9 cellular contexts compared by ENCODE assay signal in genomic region chr16:88773812-88774291, GRCh38. TPM values are rescaled to one million over a fixed set of nuclear protein-coding genes. Genes with fewer than 3 reads are reported as not detected.
A peak's percentile ranks its signal among the peaks of the same experiment; 100 is the strongest.
DNase-seq lines count a peak whose midpoint lies in the region; TF ChIP-seq lines count a peak whose summit lies in the region.
"Had no signal": no experiment of that assay in that cellular context is flagged by ENCODE, and none has a peak within 500 bp of the region (broad histone marks: within the 10 kb centered on the region; RNA-seq: fewer than 3 reads in every experiment).

No MANE protein-coding gene starts in this region.

- POLR2A ChIA-PET in OCI-LY7 (lab: Charles Lee): no interaction called here

- 0 out of 2 replicates have a peak, but pooled peaks cover 3% of the 10 kb centered on the region for H4K20me1 ChIP-seq in OCI-LY7 (ENCODE audit: insufficient read depth, low read length)

- peak overlapping the region; percentile 69 for H3K4me3 ChIP-seq in adipocyte (ENCODE audit: low read length)
- H3K4me3 ChIP-seq in OCI-LY7 (ENCODE audit: low read depth, low read length, poor library complexity, severe bottlenecking): no peak overlapping the region
- H3K4me3 ChIP-seq in prostate gland: no peak overlapping the region
- H3K4me3 ChIP-seq: A549 had no signal

- H2AFZ ChIP-seq in OCI-LY7 (ENCODE audit: low read length): no peak overlapping the region

- H3K79me2 ChIP-seq in OCI-LY7 (ENCODE audit: insufficient read depth, low read depth, low read length): no peaks in the 10 kb centered on the region

- H3K9me3 ChIP-seq in adipocyte (ENCODE audit: control insufficient read depth, low read length): no peaks in the 10 kb centered on the region
- H3K9me3 ChIP-seq in OCI-LY7 (ENCODE audit: low read length): no peaks in the 10 kb centered on the region
- no peaks in the 10 kb centered on the region for H3K9me3 ChIP-seq in prostate gland
- H3K9me3 ChIP-seq: A549 had no signal

- CTCF ChIA-PET in OCI-LY7 (lab: Charles Lee; ENCODE audit: unreplicated experiment): no interaction called here

- H3K9me2 ChIP-seq in OCI-LY7 (ENCODE audit: insufficient read depth, low read length): no peaks in the 10 kb centered on the region

- H3K4me1 ChIP-seq in adipocyte (ENCODE audit: control insufficient read depth, insufficient read depth, low read length) (peaks cover 78% of the 10 kb centered on the region), OCI-LY7 (ENCODE audit: insufficient read depth, low read length, poor library complexity, severe bottlenecking) (peaks cover 14% of the 10 kb centered on the region), prostate gland (replicated peaks) (peaks cover 44% of the 10 kb centered on the region)

- TF ChIP-seq CTCF in OCI-LY7 (conservative IDR thresholded peaks at IDR 0.05; ENCODE audit: low read length) (no peak), prostate gland (IDR thresholded peaks at IDR 0.05) (no peak)

- H3K27me3 ChIP-seq in adipocyte (replicated peaks; ENCODE audit: control insufficient read depth, insufficient read depth, low read length) (no peaks in the 10 kb centered on the region), prostate gland (replicated peaks; ENCODE audit: insufficient read depth) (no peaks in the 10 kb centered on the region)

- no peak for TF ChIP-seq POLR2A in prostate gland (IDR thresholded peaks at IDR 0.05)

- H3K27ac ChIP-seq in OCI-LY7 (ENCODE audit: low read depth, low read length, poor library complexity, severe bottlenecking): no peak overlapping the region
- H3K27ac ChIP-seq in prostate gland: peak overlapping the region in 1 of 2 donors; percentile 61
- H3K27ac ChIP-seq: A549 had no signal

- intact Hi-C loops in OCI-LY7 (cut with micrococcal nuclease; ENCODE audit: unreplicated experiment) (no loop called here), prostate gland (cut with DNase I) (no loop called here)

- 78% methylated on average over 12 of the region's 12 CpGs for WGBS in prostate gland

- H3K36me3 ChIP-seq in adipocyte (ENCODE audit: control insufficient read depth, insufficient read depth, low read length, severe bottlenecking) (no peaks in the 10 kb centered on the region), OCI-LY7 (ENCODE audit: insufficient read depth, low read length) (peaks cover 6% of the 10 kb centered on the region; the same call in 1 of the 2 replicates), prostate gland (no peaks in the 10 kb centered on the region)

- no peak overlapping the region for H3K4me2 ChIP-seq in OCI-LY7 (ENCODE audit: low read length)
- H3K4me2 ChIP-seq: A549 had no signal

- H3K9ac ChIP-seq in adipocyte (ENCODE audit: low read length): peak overlapping the region; percentile 83

- peak; percentile 8 for DNase-seq in NCI-H146 (lab: John Stamatoyannopoulos, UW)
- no peak for DNase-seq in NCI-H146 treated with DMSO at 0.1 percent for 48 hours (lab: John Stamatoyannopoulos, UW; ENCODE audit: unreplicated experiment)
- DNase-seq in adipocyte (ENCODE audit: low read depth): peak; percentile 75
- peak; percentile 56 for DNase-seq in inferior parietal cortex (ENCODE audit: extremely low spot score)
- peak; percentile 83 for DNase-seq in ureter (ENCODE audit: low spot score)
- DNase-seq in OCI-LY7 (ENCODE audit: low spot score): no peak
- DNase-seq in NCI-H748 treated with DMSO at 0.1 percent for 48 hours (lab: John Stamatoyannopoulos, UW): no peak
- DNase-seq in prostate gland (ENCODE audit: low spot score): no peak

- no TSS peak for BruUV-seq in OCI-LY7 (replicated peaks; lab: Mats Ljungman, UMichigan)

RNA-seq across cellular contexts. Expression of gene PIEZO1, which starts 11.2 kb away (rescaled TPM):
- total RNA-seq in ureter: 144 TPM
- total RNA-seq in OCI-LY7 (2014; rRNA removed; shearing (Covaris generic)): 123 and 144 TPM in 2 replicates
- total RNA-seq in OCI-LY7 (2022): 154 and 157 TPM in 2 replicates
- 100 to 1,000 TPM; 156 to 202 TPM for total RNA-seq in prostate gland

RNA-seq across cellular contexts. Expression of gene CDT1, which starts 29.7 kb away (rescaled TPM):
- total RNA-seq in ureter (2.1 TPM), OCI-LY7 (2022) (108 and 150 TPM in 2 replicates), prostate gland (1 to 10 TPM; 4.3 to 7.6 TPM)
- total RNA-seq in OCI-LY7 (2014; rRNA removed; shearing (Covaris generic)): 82.7 and 90.2 TPM in 2 replicates

RNA-seq across cellular contexts. Expression of gene APRT, which starts 37.9 kb away (rescaled TPM):
- total RNA-seq in ureter: 152 TPM
- 168 and 216 TPM in 2 replicates for total RNA-seq in OCI-LY7 (2014; rRNA removed; shearing (Covaris generic))
- total RNA-seq in OCI-LY7 (2022): 118 and 151 TPM in 2 replicates
- 100 to 1,000 TPM; 165 to 211 TPM for total RNA-seq in prostate gland

Comparison
In these comparisons a context has a peak if more than half of its experiments do, and no peak if none do; other contexts are left out.
1. DNase-seq: peak in NCI-H146 (single experiment), adipocyte (single experiment), inferior parietal cortex (single experiment) and ureter (single experiment); none in NCI-H146 treated with DMSO at 0.1 percent for 48 hours (single experiment), OCI-LY7 (single experiment), NCI-H748 treated with DMSO at 0.1 percent for 48 hours (single experiment) and prostate gland (single experiment).
2. RNA of gene CDT1, which starts 29.7 kb away (total RNA-seq): 82.7 to 150 TPM in OCI-LY7; 4.3 to 7.6 TPM in prostate gland and 2.1 TPM in ureter (single experiment); every median in the first group is over 4 times any median in the second.